ENCODE assay signal across 19 cellular contexts in the genomic region with DNA sequence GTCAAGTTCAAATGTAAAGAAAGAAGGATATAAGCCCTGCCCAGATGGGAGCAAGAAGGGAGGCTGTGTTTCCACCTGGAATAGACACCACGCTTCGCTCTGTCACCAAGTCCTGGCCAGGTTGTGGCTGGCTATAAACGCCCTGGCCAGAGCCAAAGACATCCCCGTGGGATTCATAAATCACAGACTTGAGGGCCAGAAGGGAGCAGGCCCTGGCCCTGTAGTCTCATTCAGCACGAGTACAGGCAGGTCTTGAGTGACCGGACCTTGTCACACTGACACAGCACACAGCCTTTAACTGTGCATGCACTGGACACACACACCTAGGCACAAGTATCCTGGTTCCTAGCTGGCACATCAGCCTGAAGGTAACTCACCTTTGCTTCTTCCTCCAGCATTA.
DNase-seq lines count a peak whose midpoint lies in the region; ATAC-seq and TF ChIP-seq lines count a peak whose summit lies in the region.
"Had no signal": no experiment of that assay in that cellular context is flagged by ENCODE, and none has a peak within 500 bp of the region (broad histone marks: within the 10 kb centered on the region; RNA-seq: fewer than 3 reads in every experiment).

No MANE protein-coding gene starts in this region.

- no peak overlapping the region for H3K4me3 ChIP-seq in CD4-positive, alpha-beta memory T cell (ENCODE audit: low read length in 2 of 2)
- H3K4me3 ChIP-seq in endodermal cell (ENCODE audit: low read length) (no peak overlapping the region), psoas muscle (no peak overlapping the region), stomach (no peak overlapping the region)
- H3K4me3 ChIP-seq: Peyer's patch had no signal

- no peaks in the 10 kb centered on the region for H3K9me3 ChIP-seq in CD4-positive, alpha-beta memory T cell (ENCODE audit: control insufficient read depth in 1 of 2, low read length in 2 of 2)
- no peaks in the 10 kb centered on the region for H3K9me3 ChIP-seq in endodermal cell (ENCODE audit: control insufficient read depth, low read length)
- no peaks in the 10 kb centered on the region for H3K9me3 ChIP-seq in psoas muscle
- H3K9me3 ChIP-seq in stomach, result no peaks in the 10 kb centered on the region
- H3K9me3 ChIP-seq: Peyer's patch had no signal

- no peak for ATAC-seq in psoas muscle
- no peak for ATAC-seq in HG03457 (IDR thresholded peaks at IDR 0.05; ENCODE audit: unreplicated experiment)
- ATAC-seq: HepG2 had no signal

- H3K27ac Mint-ChIP-seq in CD14-positive monocyte, result peak overlapping the region in 4 of 7 donors; percentile 73 to 90 (median 82)
- peak overlapping the region; percentile 62 to 93 (median 89) for H3K27ac Mint-ChIP-seq in CD4-positive, alpha-beta memory T cell
- no peak overlapping the region for H3K27ac Mint-ChIP-seq in endodermal cell
- H3K27ac Mint-ChIP-seq: B cell, HFFc6 had no signal

- H3K27me3 Mint-ChIP-seq in CD14-positive monocyte (ENCODE audit: low read depth in 3 of 3) (peaks cover 2 to 10% (median 4%) of the 10 kb centered on the region in 3 donors), endodermal cell (ENCODE audit: insufficient read depth) (peaks cover 62% of the 10 kb centered on the region)
- peaks cover 0 to 1% of the 10 kb centered on the region in 2 donors for H3K27me3 Mint-ChIP-seq in CD4-positive, alpha-beta memory T cell

- H3K27me3 ChIP-seq in CD4-positive, alpha-beta memory T cell (ENCODE audit: insufficient read depth, low read length), result no peaks in the 10 kb centered on the region
- H3K27me3 ChIP-seq in endodermal cell (ENCODE audit: control insufficient read depth, insufficient read depth, low read length, poor library complexity, severe bottlenecking) (peaks cover 49% of the 10 kb centered on the region), psoas muscle (ENCODE audit: insufficient read depth in 3 of 3, low read length in 2 of 3) (peaks cover 0 to 28% (median 15%) of the 10 kb centered on the region in 3 donors), stomach (peaks cover 0 to 15% (median 12%) of the 10 kb centered on the region in 3 donors)
- H3K27me3 ChIP-seq: Peyer's patch had no signal

- H3K36me3 Mint-ChIP-seq in CD14-positive monocyte (no peaks in the 10 kb centered on the region), endodermal cell (ENCODE audit: low read depth) (no peaks in the 10 kb centered on the region)
- H3K36me3 Mint-ChIP-seq in CD4-positive, alpha-beta memory T cell, result peaks cover 0 to 3% of the 10 kb centered on the region in 2 donors

- no peak for DNase-seq in CD14-positive monocyte (ENCODE audit: low spot score)
- DNase-seq in CD4-positive, alpha-beta memory T cell, result no peak
- DNase-seq in endodermal cell, result peak; percentile 17
- no peak for DNase-seq in psoas muscle
- no peak for DNase-seq in stomach
- no peak for DNase-seq in stimulated activated CD4-positive, alpha-beta T cell treated with anti-CD3 and anti-CD28 coated beads, Interleukin-2, amount 100 ng/mL, for 24 hours
- DNase-seq: EL, HFFc6, MM.1S, NCI-H1105 treated with DMSO at 0.1 percent for 48 hours, NCI-H187, NCI-H2171, NCI-H774, Peyer's patch, SHP77 treated with DMSO at 0.1 percent for 48 hours had no signal

- TF ChIP-seq CTCF in CD14-positive monocyte (IDR thresholded peaks at IDR 0.05), result no peak
- no peak for TF ChIP-seq CTCF in endodermal cell (conservative IDR thresholded peaks at IDR 0.05)
- no peak for TF ChIP-seq CTCF in psoas muscle (IDR thresholded peaks at IDR 0.05)
- no peak for TF ChIP-seq CTCF in stomach (IDR thresholded peaks at IDR 0.05)

- TF ChIP-seq POLR2A in stomach (IDR thresholded peaks at IDR 0.05), result no peak

- H3K4me3 Mint-ChIP-seq in CD14-positive monocyte (no peak overlapping the region), endodermal cell (no peak overlapping the region)
- peak overlapping the region in 1 of 8 donors; percentile 5 for H3K4me3 Mint-ChIP-seq in CD4-positive, alpha-beta memory T cell
- H3K4me3 Mint-ChIP-seq: B cell, HFFc6 had no signal

- H3K36me3 ChIP-seq in CD4-positive, alpha-beta memory T cell (ENCODE audit: insufficient read depth, low read length), result no peaks in the 10 kb centered on the region
- H3K36me3 ChIP-seq in endodermal cell (ENCODE audit: control insufficient read depth, insufficient read depth, low read length) (no peaks in the 10 kb centered on the region), psoas muscle (ENCODE audit: insufficient read depth in 1 of 2, low read depth in 1 of 2) (no peaks in the 10 kb centered on the region), stomach (peaks cover 0 to 11% (median 4%) of the 10 kb centered on the region in 4 donors)

- peaks cover 48% of the 10 kb centered on the region for H3K4me1 ChIP-seq in CD4-positive, alpha-beta memory T cell (ENCODE audit: insufficient read depth, low read length)
- no peaks in the 10 kb centered on the region for H3K4me1 ChIP-seq in endodermal cell (ENCODE audit: control insufficient read depth, insufficient read depth, low read length)
- H3K4me1 ChIP-seq in psoas muscle, result no peaks in the 10 kb centered on the region
- H3K4me1 ChIP-seq in stomach, result peaks cover 5 to 40% (median 17%) of the 10 kb centered on the region in 4 donors

- no peak overlapping the region for H3K9ac ChIP-seq in endodermal cell (ENCODE audit: extremely low read depth, low read length, poor library complexity, severe bottlenecking)
- H3K9ac ChIP-seq: KMS-11 had no signal

- POLR2A ChIA-PET in CD4-positive, alpha-beta memory T cell (lab: Charles Lee; ENCODE audit: partially characterized antibody), result interaction anchor here (2.6 to 19.4 kb wide), 2 partner anchors 54 to 93 kb away, joined by 9 to 209 read pairs; a partner anchor contains a TSS

- WGBS in endodermal cell (ENCODE audit: insufficient coverage in 1 of 2, insufficient read length in 1 of 2), 2 experiments, result 88 to 94% methylated on average over 5 to 6 of the region's 6 CpGs
- 15 to 29% (median 17%) methylated on average over 6 of the region's 6 CpGs for WGBS in psoas muscle, 3 donors
- WGBS in stomach, 5 donors, result 84 to 91% (median 90%) methylated on average over 6 of the region's 6 CpGs

- TF ChIP-seq EP300 in stomach (IDR thresholded peaks at IDR 0.05), result no peak

- CTCF ChIA-PET in CD4-positive, alpha-beta memory T cell (lab: Charles Lee; ENCODE audit: partially characterized antibody), result interaction anchor here (0.7 to 6.7 kb wide), 3 partner anchors 54 to 176 kb away, joined by 3 to 30 read pairs (median 3); no protein-coding TSS in a partner anchor

- intact Hi-C loops in CD14-positive monocyte (cut with micrococcal nuclease) (loop anchor here in 1 of 2 donors (10.0 kb wide), 1 partner anchor 91 kb away; a partner anchor contains a TSS), psoas muscle (cut with DNase I) (no loop called here), stomach (cut with DNase I; ENCODE audit: low total_unique reads) (no loop called here)
- intact Hi-C loops in CD4-positive, alpha-beta memory T cell (cut with micrococcal nuclease), result no loop called here

- H3K9me3 Mint-ChIP-seq in CD14-positive monocyte (peaks cover 0 to 4% (median 2%) of the 10 kb centered on the region in 7 donors), endodermal cell (peaks cover 2% of the 10 kb centered on the region)
- no peaks in the 10 kb centered on the region for H3K9me3 Mint-ChIP-seq in CD4-positive, alpha-beta memory T cell

- no peak overlapping the region for H3K27ac ChIP-seq in CD4-positive, alpha-beta memory T cell (ENCODE audit: low read depth, low read length)
- H3K27ac ChIP-seq in endodermal cell (ENCODE audit: low read depth, low read length) (no peak overlapping the region), psoas muscle (peak overlapping the region; percentile 46), stomach (peak overlapping the region in 2 of 5 donors; percentile 84 to 85)
- H3K27ac ChIP-seq: KMS-11 had no signal

- peaks cover 45% of the 10 kb centered on the region for H3K4me1 Mint-ChIP-seq in CD14-positive monocyte
- H3K4me1 Mint-ChIP-seq in CD4-positive, alpha-beta memory T cell, result peaks cover 45 to 82% (median 63%) of the 10 kb centered on the region in 4 donors
- H3K4me1 Mint-ChIP-seq in endodermal cell, result no peaks in the 10 kb centered on the region
